In the genomic region with DNA sequence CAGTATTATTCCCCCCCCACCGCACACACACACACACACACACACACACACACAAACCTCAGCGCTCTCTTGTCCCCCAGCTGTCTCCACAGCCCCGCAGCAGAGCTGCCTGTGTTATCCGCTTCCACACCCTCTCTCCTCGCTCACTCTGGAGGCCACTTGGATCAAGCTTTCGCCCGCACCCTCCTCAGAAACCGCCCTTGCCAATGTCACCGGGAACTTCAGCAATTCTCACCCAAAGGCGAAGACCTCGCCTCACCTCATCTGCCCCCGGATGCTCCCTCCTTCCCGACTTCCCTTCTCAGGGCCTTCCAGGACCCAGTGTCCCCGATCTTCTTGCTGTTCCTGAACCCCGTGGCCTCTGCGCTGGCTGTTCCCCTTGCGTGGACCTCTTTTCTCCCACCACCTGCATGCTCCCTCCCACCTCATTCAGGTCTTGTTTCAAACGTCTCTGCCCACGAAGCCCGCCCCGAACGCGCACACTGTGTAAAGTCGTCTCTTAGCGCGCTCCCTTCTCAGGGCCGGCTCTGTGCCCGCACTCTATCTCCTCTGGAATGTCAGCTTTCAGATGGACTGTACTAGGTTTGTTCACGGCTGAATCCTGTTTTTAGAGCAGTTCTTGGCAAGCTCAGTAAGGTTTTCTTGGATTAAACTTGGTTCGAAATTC, we compare ENCODE assay signal across 8 cellular contexts. TPM values are rescaled to one million over a fixed set of nuclear protein-coding genes. Genes with fewer than 3 reads are reported as not detected.
A peak's percentile ranks its signal among the peaks of the same experiment; 100 is the strongest.
DNase-seq lines count a peak whose midpoint lies in the region; ATAC-seq, FAIRE-seq and TF ChIP-seq lines count a peak whose summit lies in the region.

No MANE protein-coding gene starts in this region.

- peak overlapping the region; percentile 94 to 96 for H3K27ac Mint-ChIP-seq in natural killer cell treated with Interleukin-12 subunit alpha and Interleukin-12 subunit beta and Interleukin-15 and Interleukin-18, amount 100 ng/mL, for 72 hours

- peaks cover 14 to 30% of the 10 kb centered on the region in 2 donors for H3K27me3 Mint-ChIP-seq in natural killer cell treated with Interleukin-12 subunit alpha and Interleukin-12 subunit beta and Interleukin-15 and Interleukin-18, amount 100 ng/mL, for 72 hours

- no TSS peak for BruUV-seq in PC-9 (replicated peaks; lab: Mats Ljungman, UMichigan)

- H3K4me1 ChIP-seq in BE2C (no peaks in the 10 kb centered on the region), PC-9 (replicated peaks; ENCODE audit: insufficient read depth) (peaks cover 12% of the 10 kb centered on the region)

- H3K36me3 ChIP-seq in BE2C (no peaks in the 10 kb centered on the region), PC-9 (ENCODE audit: low read depth) (no peaks in the 10 kb centered on the region)

- peaks cover 35 to 36% of the 10 kb centered on the region in 2 donors for H3K4me1 Mint-ChIP-seq in natural killer cell treated with Interleukin-12 subunit alpha and Interleukin-12 subunit beta and Interleukin-15 and Interleukin-18, amount 100 ng/mL, for 72 hours (ENCODE audit: low read depth in 2 of 2)

- H3K79me2 ChIP-seq in PC-9 (ENCODE audit: low read depth), result no peaks in the 10 kb centered on the region

- DNase-seq in BE2C, result no peak
- peak in 1 of 2 experiments; percentile 28 for DNase-seq in PC-9
- DNase-seq in dorsolateral prefrontal cortex, result peak in 3 of 10 donors; percentile 15 to 49 (median 41)
- DNase-seq in natural killer cell treated with Interleukin-12 subunit alpha and Interleukin-12 subunit beta and Interleukin-15 and Interleukin-18, amount 100 ng/mL, for 72 hours (ENCODE audit: low spot score), result no peak
- DNase-seq in COLO668 (lab: John Stamatoyannopoulos, UW; ENCODE audit: unreplicated experiment), result no peak
- DNase-seq in OCI-M1 (lab: John Stamatoyannopoulos, UW), result no peak
- no peak for DNase-seq in D721Med (ENCODE audit: insufficient read length, low spot score)

- H3F3A ChIP-seq in PC-9 (ENCODE audit: insufficient read depth, low read depth), result peaks cover 26% of the 10 kb centered on the region; the same call in 1 of the 2 replicates

- peak overlapping the region; percentile 98 for H3K4me3 Mint-ChIP-seq in natural killer cell treated with Interleukin-12 subunit alpha and Interleukin-12 subunit beta and Interleukin-15 and Interleukin-18, amount 100 ng/mL, for 72 hours

- peaks cover 25% of the 10 kb centered on the region for H3K27me3 ChIP-seq in BE2C
- H3K27me3 ChIP-seq in PC-9 (ENCODE audit: insufficient read depth, low read depth), result no peaks in the 10 kb centered on the region
- H3K27me3 ChIP-seq in dorsolateral prefrontal cortex, result no peaks in the 10 kb centered on the region

- H3K9me3 ChIP-seq in BE2C, result no peaks in the 10 kb centered on the region
- H3K9me3 ChIP-seq in PC-9 (ENCODE audit: insufficient read depth, low read depth), result no peaks in the 10 kb centered on the region

- CTCF ChIA-PET in PC-9 (lab: Charles Lee), result no interaction called here

- POLR2A ChIA-PET in PC-9 (lab: Charles Lee; ENCODE audit: unreplicated experiment), result no interaction called here

- TF ChIP-seq CTCF in BE2C (IDR thresholded peaks at IDR 0.05; ENCODE audit: low read depth, low read length) (no peak), PC-9 (conservative IDR thresholded peaks at IDR 0.05) (no peak), dorsolateral prefrontal cortex (IDR thresholded peaks at IDR 0.05 in 54 of 56, conservative IDR thresholded peaks at IDR 0.05 in 2 of 56; ENCODE audit: low read depth in 1 of 56, partially characterized antibody in 56 of 56) (no peak), D721Med (IDR thresholded peaks at IDR 0.05; ENCODE audit: insufficient read depth, missing control alignments) (no peak)

- H3K4me3 ChIP-seq in BE2C (ENCODE audit: low read depth, low read length) (peak overlapping the region; percentile 79), PC-9 (peak overlapping the region; percentile 69), dorsolateral prefrontal cortex (peak overlapping the region; percentile 43 to 80 (median 69))

- H3K9me3 Mint-ChIP-seq in natural killer cell treated with Interleukin-12 subunit alpha and Interleukin-12 subunit beta and Interleukin-15 and Interleukin-18, amount 100 ng/mL, for 72 hours, result no peaks in the 10 kb centered on the region

- no peak overlapping the region for H2AFZ ChIP-seq in PC-9

- H3K9me2 ChIP-seq in PC-9 (ENCODE audit: insufficient read depth), result no peaks in the 10 kb centered on the region

- H4K20me1 ChIP-seq in PC-9 (ENCODE audit: insufficient read depth), result no peaks in the 10 kb centered on the region

- no peak overlapping the region for H3K27ac ChIP-seq in PC-9
- peak overlapping the region in 43 of 59 donors; percentile 1 to 90 (median 73) for H3K27ac ChIP-seq in dorsolateral prefrontal cortex

- intact Hi-C loops in PC-9 (cut with micrococcal nuclease; ENCODE audit: unreplicated experiment), result loop anchor here (1.0 kb wide), 1 partner anchor 15 kb away; no protein-coding TSS in a partner anchor
- intact Hi-C loops in dorsolateral prefrontal cortex (cut with DNase I), result loop anchor here (1.0 to 2.0 kb wide), 2 partner anchors 15 to 17 kb away; a partner anchor contains a TSS

- no peak for FAIRE-seq in D721Med (lab: Jason Lieb, UNC)

- peaks cover 16% of the 10 kb centered on the region for H3K36me3 Mint-ChIP-seq in natural killer cell treated with Interleukin-12 subunit alpha and Interleukin-12 subunit beta and Interleukin-15 and Interleukin-18, amount 100 ng/mL, for 72 hours

- peak overlapping the region; percentile 82 for H3K4me2 ChIP-seq in PC-9

- no peak for ATAC-seq in natural killer cell treated with Interleukin-12 subunit alpha and Interleukin-12 subunit beta and Interleukin-15 and Interleukin-18, amount 100 ng/mL, for 72 hours
- ATAC-seq in HG03095 (IDR thresholded peaks at IDR 0.05; ENCODE audit: unreplicated experiment), result no peak

RNA-seq across cellular contexts. Expression of a gene that starts 0.9 kb away (rescaled TPM):
- 3.2 TPM for polyA plus RNA-seq in BE2C (2012; ENCODE audit: insufficient read depth, insufficient read length, low read depth)
- total RNA-seq in PC-9 (2021) (9.2 and 10.4 TPM in 2 replicates), dorsolateral prefrontal cortex (1 to 10 TPM; 1.6 to 8.4 (median 4.0) TPM)
- total RNA-seq in natural killer cell treated with Interleukin-12 subunit alpha and Interleukin-12 subunit beta and Interleukin-15 and Interleukin-18, amount 100 ng/mL, for 72 hours, result 1 to 10 TPM in 1 of 2 donors, not detected in 1; 1.3 TPM

RNA-seq across cellular contexts. Expression of a gene that starts 17.2 kb away (rescaled TPM):
- polyA plus RNA-seq in BE2C (2012; ENCODE audit: insufficient read depth, insufficient read length, low read depth), result 80.4 TPM
- 57.6 and 66.0 TPM in 2 replicates for total RNA-seq in PC-9 (2021)
- total RNA-seq in dorsolateral prefrontal cortex, result 100 to 1,000 TPM in 1 of 120 experiments, 10 to 100 TPM in 119; 33.1 to 102 (median 48.0) TPM
- total RNA-seq in natural killer cell treated with Interleukin-12 subunit alpha and Interleukin-12 subunit beta and Interleukin-15 and Interleukin-18, amount 100 ng/mL, for 72 hours, result 10 to 100 TPM; 29.5 to 50.6 TPM

RNA-seq across cellular contexts. Expression of a gene that starts 37.8 kb away (rescaled TPM):
- polyA plus RNA-seq in BE2C (2012; ENCODE audit: insufficient read depth, insufficient read length, low read depth), result 2,500 TPM
- total RNA-seq in PC-9 (2021) (2,373 and 2,766 TPM in 2 replicates), dorsolateral prefrontal cortex (100 to 1,000 TPM; 308 to 570 (median 390) TPM)
- total RNA-seq in natural killer cell treated with Interleukin-12 subunit alpha and Interleukin-12 subunit beta and Interleukin-15 and Interleukin-18, amount 100 ng/mL, for 72 hours, result 1,000 to 10,000 TPM; 1,525 to 1,671 TPM

RNA-seq across cellular contexts. Expression of a gene that starts 55.1 kb away (rescaled TPM):
- polyA plus RNA-seq in BE2C (2012; ENCODE audit: insufficient read depth, insufficient read length, low read depth), result 33.8 TPM
- total RNA-seq in PC-9 (2021) (15.2 and 15.7 TPM in 2 replicates), dorsolateral prefrontal cortex (10 to 100 TPM; 19.8 to 50.9 (median 31.6) TPM)
- total RNA-seq in natural killer cell treated with Interleukin-12 subunit alpha and Interleukin-12 subunit beta and Interleukin-15 and Interleukin-18, amount 100 ng/mL, for 72 hours, result 10 to 100 TPM; 22.3 to 33.2 TPM

RNA-seq across cellular contexts. Expression of a gene that starts 58.5 kb away (rescaled TPM):
- polyA plus RNA-seq in BE2C (2012; ENCODE audit: insufficient read depth, insufficient read length, low read depth), result not detected
- not detected in 2 replicates for total RNA-seq in PC-9 (2021)
- under 1 TPM in 1 of 120 experiments, not detected in 119; 0.09 TPM for total RNA-seq in dorsolateral prefrontal cortex
- total RNA-seq in natural killer cell treated with Interleukin-12 subunit alpha and Interleukin-12 subunit beta and Interleukin-15 and Interleukin-18, amount 100 ng/mL, for 72 hours, result not detected
